Comparison of ENCODE assay signal across 1 cellular context in the genomic region with DNA sequence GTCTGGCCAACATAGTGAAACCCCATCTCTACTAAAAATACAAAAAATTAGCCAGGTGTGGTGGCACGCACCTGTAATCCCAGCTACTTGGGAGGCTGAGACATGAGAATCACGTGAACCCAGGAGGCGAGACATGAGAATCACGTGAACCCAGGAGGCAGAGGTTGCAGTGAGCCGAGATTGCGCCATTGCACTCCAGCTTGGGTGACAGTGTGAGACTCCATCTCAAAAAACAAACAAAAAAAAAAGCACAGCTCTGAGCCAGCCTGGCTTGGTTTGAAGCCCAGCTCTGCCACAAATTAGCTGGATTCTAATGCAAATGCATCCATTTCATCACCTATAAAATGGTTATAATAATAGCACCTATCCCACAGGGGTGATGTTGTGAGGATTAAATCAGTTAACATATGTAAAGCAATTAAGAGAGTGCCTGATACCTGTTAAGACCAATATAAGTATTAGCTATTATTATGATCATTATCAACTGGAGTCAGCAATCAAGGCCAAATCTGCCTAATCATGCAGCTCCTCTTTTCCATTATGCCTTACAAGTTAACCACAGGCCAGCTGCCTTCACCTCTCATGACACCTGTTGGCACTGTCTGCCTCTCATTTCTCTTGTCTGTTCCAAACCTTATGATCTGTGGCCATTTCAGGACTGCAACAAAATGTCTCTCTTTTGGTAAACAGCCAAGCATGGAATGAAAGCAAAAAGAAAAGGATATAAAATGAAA.
TF ChIP-seq lines count a peak whose summit lies in the region.

No MANE protein-coding gene starts in this region.

TF ChIP-seq in GM12891, 5 proteins besides CTCF, POLR2A, EP300 and RAD21:
- TF ChIP-seq POLR2AphosphoS5 (IDR thresholded peaks at IDR 0.05; ENCODE audit: low read depth, low read length), result no peak
- TF ChIP-seq PAX5 (IDR thresholded peaks at IDR 0.05; ENCODE audit: insufficient read depth, low read length, severe bottlenecking), result no peak
- TF ChIP-seq TAF1 (IDR thresholded peaks at IDR 0.05; ENCODE audit: low read depth, low read length), result no peak
- no peak for TF ChIP-seq POU2F2 (IDR thresholded peaks at IDR 0.05; ENCODE audit: low read depth, low read length)
- TF ChIP-seq SPI1 (IDR thresholded peaks at IDR 0.05; ENCODE audit: low read depth, low read length), result no peak
